In the genomic region with DNA sequence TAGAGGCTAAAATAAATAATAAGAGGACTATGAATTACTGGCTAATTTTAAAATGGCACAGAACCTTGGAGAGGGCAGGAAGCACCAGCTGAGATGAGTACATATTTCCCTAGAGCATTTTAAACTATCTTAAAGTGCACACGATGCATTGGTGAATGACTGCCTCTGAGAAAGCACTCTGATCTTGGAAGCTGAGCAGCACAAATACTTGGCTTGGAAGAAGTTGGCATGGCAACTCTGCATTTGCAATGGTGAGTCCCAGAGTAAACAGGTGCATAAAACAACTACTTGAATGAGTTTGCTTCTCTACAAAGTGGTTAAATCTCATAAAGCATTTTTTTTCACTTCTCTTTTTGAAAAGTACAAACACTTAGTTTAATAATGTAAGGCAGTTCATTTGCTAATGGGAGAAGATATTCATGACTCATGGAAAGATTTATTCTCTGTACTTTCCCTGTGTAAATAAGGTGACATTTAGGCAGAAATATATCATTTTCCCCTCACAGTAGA, we compare ENCODE assay signal across 10 cellular contexts.
DNase-seq lines count a peak whose midpoint lies in the region; ATAC-seq and TF ChIP-seq lines count a peak whose summit lies in the region.
"Had no signal": no experiment of that assay in that cellular context is flagged by ENCODE, and none has a peak within 500 bp of the region (broad histone marks: within the 10 kb centered on the region; RNA-seq: fewer than 3 reads in every experiment).

No MANE protein-coding gene starts in this region.

- CTCF ChIA-PET in PC-9 (lab: Charles Lee) = interaction anchor here (0.7 kb wide), 1 partner anchor 56 kb away, joined by 3 read pairs; no protein-coding TSS in a partner anchor

- H3K27me3 ChIP-seq in PC-9 (ENCODE audit: insufficient read depth, low read depth) = no peaks in the 10 kb centered on the region
- H3K27me3 ChIP-seq: SJSA1 had no signal

- intact Hi-C loops in PC-9 (cut with micrococcal nuclease; ENCODE audit: unreplicated experiment) = no loop called here

- H3K4me1 Mint-ChIP-seq in effector memory CD8-positive, alpha-beta T cell (ENCODE audit: low read depth in 2 of 2) = no peaks in the 10 kb centered on the region

- no peak overlapping the region for H3K27ac ChIP-seq in PC-9
- H3K27ac ChIP-seq: SJSA1 had no signal

- H3K4me1 ChIP-seq in PC-9 (replicated peaks; ENCODE audit: insufficient read depth) = no peaks in the 10 kb centered on the region
- H3K4me1 ChIP-seq: SJSA1 had no signal

- no peaks in the 10 kb centered on the region for H3K36me3 Mint-ChIP-seq in effector memory CD8-positive, alpha-beta T cell (ENCODE audit: insufficient read depth)
- H3K36me3 Mint-ChIP-seq: activated naive CD4-positive, alpha-beta T cell treated with anti-CD3 and anti-CD28 coated beads, Interleukin-2, amount 50 U/mL, for 72 hours had no signal

- no peaks in the 10 kb centered on the region for H3K9me2 ChIP-seq in PC-9 (ENCODE audit: insufficient read depth)

- no peaks in the 10 kb centered on the region for H3F3A ChIP-seq in PC-9 (ENCODE audit: insufficient read depth, low read depth)

- no peak overlapping the region for H3K4me3 ChIP-seq in PC-9
- H3K4me3 ChIP-seq: SJSA1 had no signal

- no peaks in the 10 kb centered on the region for H3K79me2 ChIP-seq in PC-9 (ENCODE audit: low read depth)

- no peak overlapping the region for H3K4me3 Mint-ChIP-seq in effector memory CD8-positive, alpha-beta T cell

- peak; percentile 88 for ATAC-seq in GM19328 (IDR thresholded peaks at IDR 0.05; ENCODE audit: unreplicated experiment)
- peak; percentile 63 for ATAC-seq in HG02970 (IDR thresholded peaks at IDR 0.05; ENCODE audit: low FRiP score, unreplicated experiment)
- ATAC-seq in omental fat pad (ENCODE audit: low FRiP score) = no peak
- no peak for ATAC-seq in effector memory CD8-positive, alpha-beta T cell (replicated peaks)

- H2AFZ ChIP-seq in PC-9 = no peak overlapping the region

- no peaks in the 10 kb centered on the region for H3K9me3 ChIP-seq in PC-9 (ENCODE audit: insufficient read depth, low read depth)
- H3K9me3 ChIP-seq: SJSA1 had no signal

- no peak overlapping the region for H3K4me2 ChIP-seq in PC-9

- no peaks in the 10 kb centered on the region for H3K36me3 ChIP-seq in PC-9 (ENCODE audit: low read depth)
- H3K36me3 ChIP-seq: SJSA1 had no signal

- no peaks in the 10 kb centered on the region for H4K20me1 ChIP-seq in PC-9 (ENCODE audit: insufficient read depth)

- DNase-seq in A172 (ENCODE audit: low spot score) (peak; percentile 11), NCI-H2081 treated with DMSO at 0.1 percent for 48 hours (lab: John Stamatoyannopoulos, UW) (peak; percentile 54), omental fat pad (ENCODE audit: low spot score) (no peak), PC-9 (no peak)
- no peak for DNase-seq in effector memory CD8-positive, alpha-beta T cell
- DNase-seq in activated CD4-positive, alpha-beta T cell treated with anti-CD3 and anti-CD28 coated beads for 48 hours = no peak

- TF ChIP-seq CTCF in omental fat pad (IDR thresholded peaks at IDR 0.05) (no peak), PC-9 (conservative IDR thresholded peaks at IDR 0.05) (no peak)

- no TSS peak for BruUV-seq in PC-9 (replicated peaks; lab: Mats Ljungman, UMichigan)

- peaks cover 2 to 10% of the 10 kb centered on the region in 2 donors for H3K9me3 Mint-ChIP-seq in effector memory CD8-positive, alpha-beta T cell

- POLR2A ChIA-PET in PC-9 (lab: Charles Lee; ENCODE audit: unreplicated experiment) = no interaction called here

- H3K27ac Mint-ChIP-seq in effector memory CD8-positive, alpha-beta T cell = no peak overlapping the region
- H3K27ac Mint-ChIP-seq: activated naive CD4-positive, alpha-beta T cell treated with anti-CD3 and anti-CD28 coated beads, Interleukin-2, amount 50 U/mL, for 72 hours had no signal

- H3K27me3 Mint-ChIP-seq in effector memory CD8-positive, alpha-beta T cell = no peaks in the 10 kb centered on the region

Comparison
In these comparisons a context has a peak if more than half of its experiments do, and no peak if none do; other contexts are left out.
1. DNase-seq: peak in A172 (single experiment) and NCI-H2081 treated with DMSO at 0.1 percent for 48 hours (single experiment); none in omental fat pad (single experiment), effector memory CD8-positive, alpha-beta T cell (0 of 3), PC-9 (0 of 2) and activated CD4-positive, alpha-beta T cell treated with anti-CD3 and anti-CD28 coated beads for 48 hours (single experiment).
2. ATAC-seq: peak in GM19328 (single experiment) and HG02970 (single experiment); none in omental fat pad (single experiment) and effector memory CD8-positive, alpha-beta T cell (single experiment).